In the genomic region with DNA sequence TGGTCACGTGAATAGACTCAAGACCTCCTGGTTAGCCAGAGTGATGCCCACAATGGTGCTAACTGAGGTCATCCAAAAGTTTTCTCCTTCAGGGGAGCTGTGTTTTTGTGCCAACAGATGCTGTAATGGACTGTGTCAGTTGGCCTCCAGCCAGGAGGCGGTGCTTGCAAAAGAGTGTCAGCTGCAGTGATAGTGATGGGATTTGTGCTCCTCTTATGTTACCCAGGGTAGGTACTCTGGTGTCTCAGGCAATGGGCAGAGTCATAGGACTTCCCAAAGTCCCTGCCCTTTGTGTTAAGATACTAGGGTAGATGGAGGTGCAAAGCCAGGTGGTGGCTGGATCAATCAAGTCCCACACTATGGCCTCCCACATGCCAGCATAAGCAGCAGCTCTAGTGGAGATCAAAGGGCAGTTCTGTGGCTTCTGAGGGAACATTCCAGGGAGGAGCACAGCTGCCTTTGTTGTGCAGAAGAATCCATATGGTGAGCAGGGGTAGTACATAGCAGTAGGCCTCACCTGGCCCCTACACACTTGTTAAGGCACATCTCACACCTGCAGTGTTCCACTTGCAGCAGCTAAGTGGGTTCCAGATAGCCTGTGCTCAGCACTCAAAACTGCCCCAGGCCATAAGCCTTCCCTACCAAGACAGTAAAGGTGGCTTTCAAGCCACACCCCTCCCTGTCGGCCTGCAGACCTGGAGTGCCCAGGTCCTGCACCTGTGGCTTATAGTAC, we compare ENCODE assay signal across 2 cellular contexts.
TF ChIP-seq lines count a peak whose summit lies in the region.

No MANE protein-coding gene starts in this region.

TF ChIP-seq in GM23338, 12 proteins besides CTCF, POLR2A, EP300 and RAD21:
- TF ChIP-seq, protein P1, sequence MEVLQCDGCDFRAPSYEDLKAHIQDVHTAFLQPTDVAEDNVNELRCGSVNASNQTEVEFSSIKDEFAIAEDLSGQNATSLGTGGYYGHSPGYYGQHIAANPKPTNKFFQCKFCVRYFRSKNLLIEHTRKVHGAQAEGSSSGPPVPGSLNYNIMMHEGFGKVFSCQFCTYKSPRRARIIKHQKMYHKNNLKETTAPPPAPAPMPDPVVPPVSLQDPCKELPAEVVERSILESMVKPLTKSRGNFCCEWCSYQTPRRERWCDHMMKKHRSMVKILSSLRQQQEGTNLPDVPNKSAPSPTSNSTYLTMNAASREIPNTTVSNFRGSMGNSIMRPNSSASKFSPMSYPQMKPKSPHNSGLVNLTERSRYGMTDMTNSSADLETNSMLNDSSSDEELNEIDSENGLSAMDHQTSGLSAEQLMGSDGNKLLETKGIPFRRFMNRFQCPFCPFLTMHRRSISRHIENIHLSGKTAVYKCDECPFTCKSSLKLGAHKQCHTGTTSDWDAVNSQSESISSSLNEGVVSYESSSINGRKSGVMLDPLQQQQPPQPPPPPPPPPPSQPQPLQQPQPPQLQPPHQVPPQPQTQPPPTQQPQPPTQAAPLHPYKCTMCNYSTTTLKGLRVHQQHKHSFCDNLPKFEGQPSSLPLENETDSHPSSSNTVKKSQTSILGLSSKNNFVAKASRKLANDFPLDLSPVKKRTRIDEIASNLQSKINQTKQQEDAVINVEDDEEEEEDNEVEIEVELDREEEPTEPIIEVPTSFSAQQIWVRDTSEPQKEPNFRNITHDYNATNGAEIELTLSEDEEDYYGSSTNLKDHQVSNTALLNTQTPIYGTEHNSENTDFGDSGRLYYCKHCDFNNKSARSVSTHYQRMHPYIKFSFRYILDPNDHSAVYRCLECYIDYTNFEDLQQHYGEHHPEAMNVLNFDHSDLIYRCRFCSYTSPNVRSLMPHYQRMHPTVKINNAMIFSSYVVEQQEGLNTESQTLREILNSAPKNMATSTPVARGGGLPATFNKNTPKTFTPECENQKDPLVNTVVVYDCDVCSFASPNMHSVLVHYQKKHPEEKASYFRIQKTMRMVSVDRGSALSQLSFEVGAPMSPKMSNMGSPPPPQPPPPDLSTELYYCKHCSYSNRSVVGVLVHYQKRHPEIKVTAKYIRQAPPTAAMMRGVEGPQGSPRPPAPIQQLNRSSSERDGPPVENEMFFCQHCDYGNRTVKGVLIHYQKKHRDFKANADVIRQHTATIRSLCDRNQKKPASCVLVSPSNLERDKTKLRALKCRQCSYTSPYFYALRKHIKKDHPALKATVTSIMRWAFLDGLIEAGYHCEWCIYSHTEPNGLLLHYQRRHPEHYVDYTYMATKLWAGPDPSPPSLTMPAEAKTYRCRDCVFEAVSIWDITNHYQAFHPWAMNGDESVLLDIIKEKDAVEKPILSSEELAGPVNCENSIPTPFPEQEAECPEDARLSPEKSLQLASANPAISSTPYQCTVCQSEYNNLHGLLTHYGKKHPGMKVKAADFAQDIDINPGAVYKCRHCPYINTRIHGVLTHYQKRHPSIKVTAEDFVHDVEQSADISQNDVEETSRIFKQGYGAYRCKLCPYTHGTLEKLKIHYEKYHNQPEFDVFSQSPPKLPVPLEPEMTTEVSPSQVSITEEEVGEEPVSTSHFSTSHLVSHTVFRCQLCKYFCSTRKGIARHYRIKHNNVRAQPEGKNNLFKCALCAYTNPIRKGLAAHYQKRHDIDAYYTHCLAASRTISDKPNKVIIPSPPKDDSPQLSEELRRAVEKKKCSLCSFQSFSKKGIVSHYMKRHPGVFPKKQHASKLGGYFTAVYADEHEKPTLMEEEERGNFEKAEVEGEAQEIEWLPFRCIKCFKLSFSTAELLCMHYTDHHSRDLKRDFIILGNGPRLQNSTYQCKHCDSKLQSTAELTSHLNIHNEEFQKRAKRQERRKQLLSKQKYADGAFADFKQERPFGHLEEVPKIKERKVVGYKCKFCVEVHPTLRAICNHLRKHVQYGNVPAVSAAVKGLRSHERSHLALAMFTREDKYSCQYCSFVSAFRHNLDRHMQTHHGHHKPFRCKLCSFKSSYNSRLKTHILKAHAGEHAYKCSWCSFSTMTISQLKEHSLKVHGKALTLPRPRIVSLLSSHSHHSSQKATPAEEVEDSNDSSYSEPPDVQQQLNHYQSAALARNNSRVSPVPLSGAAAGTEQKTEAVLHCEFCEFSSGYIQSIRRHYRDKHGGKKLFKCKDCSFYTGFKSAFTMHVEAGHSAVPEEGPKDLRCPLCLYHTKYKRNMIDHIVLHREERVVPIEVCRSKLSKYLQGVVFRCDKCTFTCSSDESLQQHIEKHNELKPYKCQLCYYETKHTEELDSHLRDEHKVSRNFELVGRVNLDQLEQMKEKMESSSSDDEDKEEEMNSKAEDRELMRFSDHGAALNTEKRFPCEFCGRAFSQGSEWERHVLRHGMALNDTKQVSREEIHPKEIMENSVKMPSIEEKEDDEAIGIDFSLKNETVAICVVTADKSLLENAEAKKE (CRISPR knock-in tag; IDR thresholded peaks at IDR 0.05), result 0 out of 2 replicates have a peak, but pooled peaks have one; percentile 56
- TF ChIP-seq STAT1 (IDR thresholded peaks at IDR 0.05; ENCODE audit: unreplicated experiment), result no peak

TF ChIP-seq in K562, 482 proteins besides CTCF, POLR2A, EP300 and RAD21:
- TF ChIP-seq ZNF764 (CRISPR knock-in tag; IDR thresholded peaks at IDR 0.05; ENCODE audit: low read depth) (no peak), NFIC (IDR thresholded peaks at IDR 0.05) (peak; percentile 62)
